ENCODE assay signal across 31 cellular contexts in genomic region chr17:72789711-72790110, GRCh38.
"Had no signal": no experiment of that assay in that cellular context is flagged by ENCODE, and none has a peak within 500 bp of the region (broad histone marks: within the 10 kb centered on the region; RNA-seq: fewer than 3 reads in every experiment).

No MANE protein-coding gene starts in this region.

- DNase-seq: activated CD4-positive, alpha-beta memory T cell treated with anti-CD3 and anti-CD28 coated beads, Interleukin-2, amount 10 ng/mL, durations not matched to agents 7 days and 5 days; activated CD4-positive, alpha-beta T cell treated with anti-CD3 and anti-CD28 coated beads for 36 hours; activated CD4-positive, alpha-beta T cell treated with anti-CD3 and anti-CD28 coated beads, Interleukin-2, amount 10 ng/mL, durations not matched to agents 24 days and 14 days; activated CD4-positive, alpha-beta T cell treated with anti-CD3 and anti-CD28 coated beads, Interleukin-2, amount 50 U/mL, for 4 hours; activated CD4-positive, CD25-positive, alpha-beta regulatory T cell; activated CD4-positive, CD25-positive, alpha-beta regulatory T cell treated with anti-CD3 and anti-CD28 coated beads, Interleukin-2, amount 50 U/mL, for 72 hours; activated CD8-positive, alpha-beta memory T cell treated with anti-CD3 and anti-CD28 coated beads, Interleukin-2, amount 50 U/mL, for 48 hours; activated gamma-delta T cell; activated naive CD4-positive, alpha-beta T cell; activated naive CD4-positive, alpha-beta T cell treated with anti-CD3 and anti-CD28 coated beads, Interleukin-2, amount 10 ng/mL, durations not matched to agents 7 days and 5 days; activated naive CD8-positive, alpha-beta T cell treated with anti-CD3 and anti-CD28 coated beads, Interleukin-2, amount 10 ng/mL, durations not matched to agents 7 days and 5 days; activated T-cell treated with anti-CD3 and anti-CD28 coated beads for 4 hours; activated T-cell treated with anti-CD3 and anti-CD28 coated beads, Interleukin-2, amount 50 U/mL, for 24 hours; activated T-cell treated with anti-CD3 and anti-CD28 coated beads, Interleukin-2, amount 50 U/mL, for 72 hours; central memory CD4-positive, alpha-beta T cell; cortex of kidney; effector CD8-positive, alpha-beta T cell; esophagus squamous epithelium; foreskin melanocyte; T-helper 1 cell; T-helper 17 cell; T1000 had no signal

- H3K36me3 ChIP-seq: breast epithelium, cardiac muscle cell had no signal

- H3K27ac ChIP-seq: ascending aorta, breast epithelium, cardiac muscle cell, epithelial cell of prostate, esophagus squamous epithelium, gastroesophageal sphincter had no signal

- H3K27me3 ChIP-seq: ascending aorta, breast epithelium, cardiac muscle cell, esophagus squamous epithelium, gastroesophageal sphincter had no signal

- ATAC-seq: activated CD4-positive, alpha-beta T cell treated with anti-CD3 and anti-CD28 coated beads for 36 hours; activated naive CD4-positive, alpha-beta T cell treated with anti-CD3 and anti-CD28 coated beads, Interleukin-2, amount 50 U/mL, for 72 hours; activated T-cell treated with anti-CD3 and anti-CD28 coated beads, Interleukin-2, amount 50 U/mL, for 72 hours; gastroesophageal sphincter; T-helper 17 cell had no signal

- FAIRE-seq: colon, endometrium, endothelial cell of umbilical vein had no signal

- H3K4me3 ChIP-seq: ascending aorta, breast epithelium, cardiac muscle cell, esophagus squamous epithelium, gastroesophageal sphincter had no signal

- H3K4me1 ChIP-seq: ascending aorta, breast epithelium, esophagus squamous epithelium, gastroesophageal sphincter had no signal
